8 cellular contexts compared by ENCODE assay signal in the genomic region with DNA sequence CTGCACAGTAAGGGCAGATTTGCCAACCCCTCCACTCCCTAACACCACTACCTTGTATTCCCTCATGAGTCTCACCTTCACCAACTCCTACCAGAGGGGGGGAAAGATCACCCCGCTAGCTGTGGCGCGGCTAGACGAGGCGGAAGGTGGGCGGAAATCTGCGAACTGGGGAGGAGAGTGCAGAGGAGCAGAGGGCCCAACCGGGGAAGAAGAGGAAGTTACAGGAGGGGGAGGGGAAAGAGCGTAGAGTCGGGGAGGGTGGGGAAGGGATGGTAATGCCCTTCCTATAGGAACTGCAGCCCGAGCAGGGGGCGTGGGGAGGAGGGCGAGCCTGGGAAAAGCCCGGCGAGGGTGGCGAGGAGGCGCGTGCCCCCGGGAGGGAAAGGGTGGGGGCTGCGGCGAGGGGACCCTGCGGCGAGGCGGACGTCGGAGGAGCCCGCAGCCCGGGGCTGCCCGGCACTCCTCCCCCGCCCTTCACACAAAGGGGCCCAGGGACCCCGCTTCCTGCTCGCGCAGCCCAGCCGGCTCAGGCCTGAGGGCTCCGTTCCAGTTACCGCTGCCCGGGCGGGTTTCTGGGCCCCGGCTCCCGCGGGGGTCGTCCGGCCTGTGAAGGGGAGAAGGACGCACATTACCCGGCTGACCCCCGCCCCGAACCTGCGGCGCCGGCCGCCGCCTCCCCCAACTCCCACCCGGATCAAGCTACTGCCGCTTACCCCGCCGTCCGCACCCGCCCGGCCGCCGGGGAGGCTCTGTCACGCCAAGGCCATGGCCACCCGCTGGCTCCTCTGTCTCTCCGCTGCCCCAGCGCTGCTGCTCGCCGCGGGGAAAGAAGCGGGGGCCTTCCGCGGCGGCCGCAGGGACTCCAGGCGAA. TPM values are rescaled to one million over a fixed set of nuclear protein-coding genes. Genes with fewer than 3 reads are reported as not detected.
DNase-seq lines count a peak whose midpoint lies in the region; ATAC-seq and TF ChIP-seq lines count a peak whose summit lies in the region.

No MANE protein-coding gene starts in this region.

- H3K9me2 ChIP-seq in Loucy (replicated peaks; ENCODE audit: low read depth, low read length) = no peaks in the 10 kb centered on the region

- H2BK20ac ChIP-seq in H9 (ENCODE audit: low read depth, low read length, poor library complexity, severe bottlenecking) = no peak overlapping the region

- TF ChIP-seq POLR2A in Raji (IDR thresholded peaks at IDR 0.05; ENCODE audit: insufficient read depth, low read depth, low read length) (peak; percentile 44), suprapubic skin (IDR thresholded peaks at IDR 0.05) (no peak)

- H3K4ac ChIP-seq in H9 (ENCODE audit: low read depth, low read length) = no peak overlapping the region; the same call in 1 of the 2 replicates
- H3K4ac ChIP-seq in neuronal stem cell (ENCODE audit: low read length) = no peak overlapping the region

- H3T11ph ChIP-seq in H9 (ENCODE audit: low read length) = no peak overlapping the region

- H3K79me2 ChIP-seq in H9 (ENCODE audit: insufficient read depth, low read length) (peaks cover 4% of the 10 kb centered on the region; the same call in 1 of the 2 replicates), Loucy (ENCODE audit: insufficient read depth, low read length) (peaks cover 43% of the 10 kb centered on the region)

- H2BK120ac ChIP-seq in H9 (ENCODE audit: low read depth, low read length, poor library complexity, severe bottlenecking) = no peak overlapping the region
- H2BK120ac ChIP-seq in neuronal stem cell (ENCODE audit: low read depth, low read length) = no peak overlapping the region

- peaks cover 7% of the 10 kb centered on the region for H3K23me2 ChIP-seq in H9 (ENCODE audit: insufficient read length, low read depth, low read length, poor library complexity, severe bottlenecking)

- H2BK15ac ChIP-seq in H9 (ENCODE audit: low read depth, low read length) (no peak overlapping the region), neuronal stem cell (ENCODE audit: low read length) (no peak overlapping the region)

- H4K91ac ChIP-seq in H9 (ENCODE audit: insufficient read length, low read depth, low read length) (no peak overlapping the region), neuronal stem cell (ENCODE audit: low read depth, low read length, poor library complexity) (no peak overlapping the region)

- ATAC-seq in foreskin keratinocyte = peak; percentile 76

- H3K18ac ChIP-seq in H9 (ENCODE audit: insufficient read length, low read depth, low read length) (peak overlapping the region; percentile 20), neuronal stem cell (ENCODE audit: low read length) (peak overlapping the region; percentile 71)

- H3K4me3 ChIP-seq in Loucy (ENCODE audit: low read length, poor library complexity, severe bottlenecking) (peak overlapping the region; percentile 84), neuronal stem cell (ENCODE audit: low read length in 2 of 2) (peak overlapping the region; percentile 74 to 89), suprapubic skin (peak overlapping the region; percentile 86)

- no peak overlapping the region for H2AFZ ChIP-seq in H9 (ENCODE audit: low read length)
- peak overlapping the region; percentile 42; the same call in 1 of the 2 replicates for H2AFZ ChIP-seq in Loucy (ENCODE audit: low read length)
- peak overlapping the region; percentile 84 for H2AFZ ChIP-seq in neuronal stem cell (ENCODE audit: low read length)

- H4K5ac ChIP-seq in H9 (ENCODE audit: insufficient read length, low read depth, low read length) = no peak overlapping the region

- no peak for TF ChIP-seq EP300 in suprapubic skin (IDR thresholded peaks at IDR 0.05)

- H4K20me1 ChIP-seq in H9 (ENCODE audit: control insufficient read depth, insufficient read depth, insufficient read length) (no peaks in the 10 kb centered on the region), Loucy (ENCODE audit: insufficient read depth, low read length, poor library complexity, severe bottlenecking) (peaks cover 12% of the 10 kb centered on the region)

- H2AK5ac ChIP-seq in H9 (ENCODE audit: insufficient read length, low read length) (no peak overlapping the region), neuronal stem cell (ENCODE audit: low read depth, low read length) (no peak overlapping the region)

- H3K36me3 ChIP-seq in Loucy (ENCODE audit: insufficient read depth, low read length) (no peaks in the 10 kb centered on the region), neuronal stem cell (replicated peaks in 1 of 2; ENCODE audit: control insufficient read depth in 2 of 2, insufficient read depth in 2 of 2, low read length in 2 of 2) (peaks cover 0 to 30% of the 10 kb centered on the region in 2 donors), suprapubic skin (no peaks in the 10 kb centered on the region)

- DNase-seq in ELR (ENCODE audit: low read depth) (peak; percentile 82), H9 (peak; percentile 78), foreskin keratinocyte (peak; percentile 65 to 76), neuronal stem cell (ENCODE audit: low spot score) (peak; percentile 49), suprapubic skin (ENCODE audit: low spot score in 2 of 2) (peak; percentile 78)
- DNase-seq in activated effector memory CD4-positive, alpha-beta T cell treated with anti-CD3 and anti-CD28 coated beads, Interleukin-2, amount 50 U/mL, for 16 hours = peak; percentile 90

- WGBS in H9 (ENCODE audit: extremely low coverage, insufficient read length, low lambda C conversion rate) = no CpG with 5 or more reads among the region's 74 CpGs
- WGBS in neuronal stem cell (ENCODE audit: extremely low coverage in 2 of 2, insufficient read length in 2 of 2, insufficient replicate concordance in 1 of 2), 2 donors = no CpG with 5 or more reads among the region's 74 CpGs
- WGBS in suprapubic skin = 29% methylated on average over 30 of the region's 74 CpGs

- H3K27me3 Mint-ChIP-seq in H9 (ENCODE audit: low read depth) = no peaks in the 10 kb centered on the region

- H3K4me1 Mint-ChIP-seq in H9 = peaks cover 24 to 33% of the 10 kb centered on the region in 2 experiments

- H3K23ac ChIP-seq in H9 (ENCODE audit: insufficient read length, low read depth, low read length) (no peak overlapping the region), neuronal stem cell (ENCODE audit: low read depth, low read length, poor library complexity) (peak overlapping the region; percentile 65)

- H3F3A ChIP-seq in Loucy (ENCODE audit: low read depth) = no peaks in the 10 kb centered on the region

- H3K4me3 Mint-ChIP-seq in H9 = peak overlapping the region; percentile 93 to 95

- H2BK5ac ChIP-seq in H9 (ENCODE audit: insufficient read length, low read length) (no peak overlapping the region), neuronal stem cell (ENCODE audit: low read length) (peak overlapping the region; percentile 66)

- H3K4me2 ChIP-seq in H9 (ENCODE audit: insufficient read depth, insufficient read length, low read length) (peak overlapping the region; percentile 90), Loucy (ENCODE audit: low read depth, low read length, poor library complexity, severe bottlenecking) (peak overlapping the region; percentile 70), neuronal stem cell (ENCODE audit: insufficient read depth, low read length, poor library complexity, severe bottlenecking) (peak overlapping the region; percentile 37)

- no peaks in the 10 kb centered on the region for H3K9me3 Mint-ChIP-seq in H9

- H4K8ac ChIP-seq in H9 (replicated peaks; ENCODE audit: insufficient read length, low read depth, low read length) = no peak overlapping the region
- H4K8ac ChIP-seq in neuronal stem cell (ENCODE audit: low read depth, low read length) = no peak overlapping the region

- peak overlapping the region; percentile 95 for H3K14ac ChIP-seq in H9 (ENCODE audit: insufficient read depth, low read length)
- peak overlapping the region; percentile 38 for H3K14ac ChIP-seq in neuronal stem cell (ENCODE audit: low read length)

- H3K9me3 ChIP-seq in H9 (ENCODE audit: control insufficient read depth, low read depth, low read length) (no peaks in the 10 kb centered on the region), Loucy (ENCODE audit: insufficient read depth, low read depth, low read length) (no peaks in the 10 kb centered on the region), neuronal stem cell (replicated peaks in 1 of 2; ENCODE audit: control insufficient read depth in 2 of 2, insufficient read depth in 1 of 2, low read depth in 1 of 2, low read length in 2 of 2) (no peaks in the 10 kb centered on the region), suprapubic skin (no peaks in the 10 kb centered on the region)

- no peak overlapping the region for H3K56ac ChIP-seq in H9 (ENCODE audit: insufficient read length, low read depth, low read length)

- no peaks in the 10 kb centered on the region for H3K79me1 ChIP-seq in H9 (ENCODE audit: insufficient read depth, low read depth, low read length, poor library complexity, severe bottlenecking)
- no peaks in the 10 kb centered on the region for H3K79me1 ChIP-seq in neuronal stem cell (ENCODE audit: low read depth, low read length)

- H3K36me3 Mint-ChIP-seq in H9 (ENCODE audit: insufficient read depth in 1 of 3, low read depth in 3 of 3) = peaks cover 11 to 23% (median 23%) of the 10 kb centered on the region in 3 experiments; a peak in 6 of 7 replicates

- H2BK12ac ChIP-seq in H9 (ENCODE audit: insufficient read length, low read depth, low read length) (no peak overlapping the region), neuronal stem cell (ENCODE audit: low read length) (no peak overlapping the region)

- peak overlapping the region; percentile 73 for H3K9ac ChIP-seq in H9 (ENCODE audit: extremely low read depth, insufficient read length, low read length)
- H3K9ac ChIP-seq in Loucy (ENCODE audit: low read depth, low read length, poor library complexity, severe bottlenecking) = peak overlapping the region; percentile 90
- peak overlapping the region; percentile 63 for H3K9ac ChIP-seq in neuronal stem cell (ENCODE audit: low read depth, low read length, poor library complexity)

- no peak for TF ChIP-seq CTCF in H9 (conservative IDR thresholded peaks at IDR 0.05)
- TF ChIP-seq CTCF in Loucy (conservative IDR thresholded peaks at IDR 0.05; ENCODE audit: low read length) = no peak
- TF ChIP-seq CTCF in foreskin keratinocyte (conservative IDR thresholded peaks at IDR 0.05) = no peak
- no peak for TF ChIP-seq CTCF in suprapubic skin (IDR thresholded peaks at IDR 0.05)

- H3K4me1 ChIP-seq in H9 (ENCODE audit: insufficient read depth, low read length) (no peaks in the 10 kb centered on the region), Loucy (ENCODE audit: insufficient read depth, low read length, poor library complexity, severe bottlenecking) (peaks cover 25% of the 10 kb centered on the region), foreskin keratinocyte (no peaks in the 10 kb centered on the region), neuronal stem cell (ENCODE audit: control insufficient read depth in 2 of 2, insufficient read depth in 1 of 2, low read depth in 1 of 2, low read length in 2 of 2) (peaks cover 0 to 3% of the 10 kb centered on the region in 2 donors), suprapubic skin (peaks cover 27% of the 10 kb centered on the region)

- H3K27ac Mint-ChIP-seq in H9 = peak overlapping the region; percentile 90 to 97 (median 96)

- H3K27ac ChIP-seq in H9 (ENCODE audit: insufficient read length, low read depth, low read length) (no peak overlapping the region), foreskin keratinocyte (peak overlapping the region; percentile 90), neuronal stem cell (replicated peaks; ENCODE audit: low read length) (peak overlapping the region; percentile 61), suprapubic skin (peak overlapping the region; percentile 97)

- H3K27me3 ChIP-seq in H9 (ENCODE audit: insufficient read depth, low read length) (no peaks in the 10 kb centered on the region), Loucy (ENCODE audit: insufficient read depth, low read length, poor library complexity, severe bottlenecking) (no peaks in the 10 kb centered on the region), foreskin keratinocyte (no peaks in the 10 kb centered on the region), neuronal stem cell (ENCODE audit: control insufficient read depth in 3 of 3, insufficient read depth in 3 of 3, low read depth in 1 of 3, low read length in 3 of 3) (peaks cover 0 to 10% (median 0%) of the 10 kb centered on the region in 3 experiments), suprapubic skin (no peaks in the 10 kb centered on the region)

RNA-seq across cellular contexts. Expression of a gene that starts 1.8 kb away (rescaled TPM):
- total RNA-seq in H9 (2021) = 52.7 and 59.0 TPM in 2 replicates
- 23.0 and 23.5 TPM in 2 replicates for total RNA-seq in foreskin keratinocyte
- polyA plus RNA-seq in foreskin keratinocyte = 9.5 and 10.5 TPM in 2 replicates
- polyA plus RNA-seq in neuronal stem cell (2013, experiment 1 of 2) = 16.7 TPM
- polyA plus RNA-seq in neuronal stem cell (2013, experiment 2 of 2) = 17.4 TPM
- 10 to 100 TPM; 15.1 to 21.7 (median 15.4) TPM for total RNA-seq in suprapubic skin

Comparison
In these comparisons a context has a peak if more than half of its experiments do, and no peak if none do; other contexts are left out.
1. H3K4me2 ChIP-seq: peak in every context shown above with its lines; median percentile 90 in H9; 70 in Loucy; 37 in neuronal stem cell.